24 cellular contexts compared by ENCODE assay signal in genomic region chr7:18685961-18686360, GRCh38.
A peak's percentile ranks its signal among the peaks of the same experiment; 100 is the strongest.
DNase-seq lines count a peak whose midpoint lies in the region; ATAC-seq and TF ChIP-seq lines count a peak whose summit lies in the region.
"Had no signal": no experiment of that assay in that cellular context is flagged by ENCODE, and none has a peak within 500 bp of the region (broad histone marks: within the 10 kb centered on the region; RNA-seq: fewer than 3 reads in every experiment).

No MANE protein-coding gene starts in this region.

- TF ChIP-seq POLR2A in right lobe of liver (IDR thresholded peaks at IDR 0.05), result no peak

- H3K27ac ChIP-seq in right lobe of liver, result no peak overlapping the region
- H3K27ac ChIP-seq: BLaER1, upper lobe of left lung had no signal

- H3K36me3 ChIP-seq in right lobe of liver, result no peaks in the 10 kb centered on the region
- H3K36me3 ChIP-seq: upper lobe of left lung had no signal

- intact Hi-C loops in right lobe of liver (cut with DNase I), result no loop called here

- ATAC-seq in right lobe of liver, result no peak
- ATAC-seq: activated naive CD4-positive, alpha-beta T cell treated with anti-CD3 and anti-CD28 coated beads, Interleukin-2, amount 50 U/mL, for 72 hours; left lobe of liver; Panc1; sciatic nerve; stimulated activated effector memory CD8-positive, alpha-beta T cell treated with anti-CD3 and anti-CD28 coated beads, Interleukin-12 subunit alpha, Interleukin-12 subunit beta, amount 100 ng/mL, for 72 hours had no signal

- no peaks in the 10 kb centered on the region for H3K9me3 ChIP-seq in right lobe of liver
- H3K9me3 ChIP-seq: BLaER1, upper lobe of left lung had no signal

- DNase-seq in EH (ENCODE audit: low read depth), result peak; percentile 33
- peak; percentile 78 for DNase-seq in LHCN-M2 (ENCODE audit: low read depth)
- peak; percentile 10 for DNase-seq in astrocyte of the hippocampus (ENCODE audit: low read depth, low spot score)
- DNase-seq in fibroblast of the aortic adventitia (ENCODE audit: low read depth), result peak; percentile 23
- no peak for DNase-seq in NCI-H146 treated with DMSO at 0.1 percent for 48 hours (lab: John Stamatoyannopoulos, UW; ENCODE audit: unreplicated experiment)
- DNase-seq in NCI-H2171 treated with DMSO at 0.1 percent for 48 hours (lab: John Stamatoyannopoulos, UW), result no peak
- DNase-seq in NCI-H2171 (lab: John Stamatoyannopoulos, UW), result no peak
- DNase-seq in right lobe of liver, result no peak
- DNase-seq: activated CD4-positive, alpha-beta memory T cell treated with anti-CD3 and anti-CD28 coated beads for 36 hours; anterior cingulate cortex; GDM1; KG1; MV-4-11; NCI-H187; NCI-H526; stimulated activated CD4-positive, alpha-beta T cell treated with anti-CD3 and anti-CD28 coated beads, Interleukin-4, amount 100 ng/mL, for 24 hours; substantia nigra; upper lobe of left lung had no signal

- no peak overlapping the region for H3K4me3 ChIP-seq in fibroblast of the aortic adventitia (ENCODE audit: low read depth, low read length)
- H3K4me3 ChIP-seq in right lobe of liver, result no peak overlapping the region
- H3K4me3 ChIP-seq: BLaER1, upper lobe of left lung had no signal

- TF ChIP-seq CTCF in fibroblast of the aortic adventitia (IDR thresholded peaks at IDR 0.05; ENCODE audit: insufficient read depth, low read length) (no peak), right lobe of liver (IDR thresholded peaks at IDR 0.05) (no peak)

- no peaks in the 10 kb centered on the region for H3K4me1 ChIP-seq in right lobe of liver
- H3K4me1 ChIP-seq: BLaER1, upper lobe of left lung had no signal

- H3K27me3 ChIP-seq in right lobe of liver, result no peaks in the 10 kb centered on the region
- H3K27me3 ChIP-seq: BLaER1, upper lobe of left lung had no signal

Comparison
In these comparisons a context has a peak if more than half of its experiments do, and no peak if none do; other contexts are left out.
1. DNase-seq: peak in EH (single experiment), LHCN-M2 (single experiment), astrocyte of the hippocampus (single experiment) and fibroblast of the aortic adventitia (single experiment); none in NCI-H146 treated with DMSO at 0.1 percent for 48 hours (single experiment), NCI-H2171 treated with DMSO at 0.1 percent for 48 hours (single experiment), NCI-H2171 (single experiment) and right lobe of liver (0 of 3).